8 cellular contexts compared by ENCODE assay signal in the genomic region with DNA sequence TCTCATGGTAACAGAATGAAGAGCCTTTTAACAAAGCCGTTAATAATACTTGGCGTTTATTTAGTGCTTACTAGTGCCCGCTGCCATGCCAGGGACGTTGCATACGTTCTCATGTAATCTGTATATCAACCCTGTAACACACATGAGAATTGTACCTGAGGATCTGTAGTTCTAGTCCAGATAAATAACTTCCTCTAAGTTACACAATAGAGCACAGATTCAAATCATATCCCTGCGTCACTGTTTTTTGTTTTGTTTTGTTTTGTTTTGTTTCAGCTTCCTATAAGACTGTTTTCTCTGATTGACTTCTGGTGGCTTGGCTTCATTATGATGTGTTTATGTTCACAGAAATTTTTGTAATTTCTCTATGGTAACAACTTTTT. TPM values are rescaled to one million over a fixed set of nuclear protein-coding genes. Genes with fewer than 3 reads are reported as not detected.
DNase-seq lines count a peak whose midpoint lies in the region; ATAC-seq and TF ChIP-seq lines count a peak whose summit lies in the region.

No MANE protein-coding gene starts in this region.

- H3K27me3 Mint-ChIP-seq in CD4-positive, alpha-beta T cell: no peaks in the 10 kb centered on the region
- H3K27me3 Mint-ChIP-seq in mesothelial cell of epicardium (ENCODE audit: low read depth): no peaks in the 10 kb centered on the region

- no peak for TF ChIP-seq CTCF in CD4-positive, alpha-beta T cell (IDR thresholded peaks at IDR 0.05)
- TF ChIP-seq CTCF in body of pancreas (IDR thresholded peaks at IDR 0.05) (no peak), mesothelial cell of epicardium (IDR thresholded peaks at IDR 0.05; ENCODE audit: unreplicated experiment) (no peak)

- no peaks in the 10 kb centered on the region for H3K9me3 Mint-ChIP-seq in CD4-positive, alpha-beta T cell
- H3K9me3 Mint-ChIP-seq in mesothelial cell of epicardium: no peaks in the 10 kb centered on the region

- DNase-seq in CD4-positive, alpha-beta T cell: no peak
- DNase-seq in body of pancreas: no peak
- DNase-seq in mesothelial cell of epicardium (ENCODE audit: low spot score in 2 of 2, unreplicated experiment in 2 of 2): no peak
- no peak for DNase-seq in SHP77 (lab: John Stamatoyannopoulos, UW)
- no peak for DNase-seq in iPS-NIHi7 (ENCODE audit: extremely low spot score)
- no peak for DNase-seq in NCI-H2081 treated with DMSO at 0.1 percent for 48 hours (lab: John Stamatoyannopoulos, UW)

- no peaks in the 10 kb centered on the region for H3K9me3 ChIP-seq in CD4-positive, alpha-beta T cell (ENCODE audit: control insufficient read depth, low read length)
- H3K9me3 ChIP-seq in body of pancreas: no peaks in the 10 kb centered on the region

- ATAC-seq in CD4-positive, alpha-beta T cell (ENCODE audit: poor library complexity): peak; percentile 79
- ATAC-seq in HG03097 (IDR thresholded peaks at IDR 0.05; ENCODE audit: low FRiP score, unreplicated experiment) (peak; percentile 4), body of pancreas (no peak), HG03521 (IDR thresholded peaks at IDR 0.05; ENCODE audit: unreplicated experiment) (no peak)

- no peak for TF ChIP-seq POLR2A in body of pancreas (IDR thresholded peaks at IDR 0.05)

- H3K27ac ChIP-seq in CD4-positive, alpha-beta T cell (ENCODE audit: low read depth, low read length): peak overlapping the region; percentile 84
- peak overlapping the region in 1 of 4 donors; percentile 66 for H3K27ac ChIP-seq in body of pancreas

- H3K36me3 Mint-ChIP-seq in CD4-positive, alpha-beta T cell (ENCODE audit: low read depth): peaks cover 54% of the 10 kb centered on the region
- H3K36me3 Mint-ChIP-seq in mesothelial cell of epicardium: peaks cover 23% of the 10 kb centered on the region

- peaks cover 5 to 6% of the 10 kb centered on the region in 2 donors for H3K36me3 ChIP-seq in body of pancreas (replicated peaks in 1 of 2; ENCODE audit: insufficient read depth in 1 of 2, low read depth in 2 of 2)

- H3K4me3 ChIP-seq in body of pancreas: peak overlapping the region; percentile 48 to 64

- peaks cover 15% of the 10 kb centered on the region for H3K4me1 ChIP-seq in body of pancreas

- no peaks in the 10 kb centered on the region for H3K27me3 ChIP-seq in CD4-positive, alpha-beta T cell (ENCODE audit: control insufficient read depth, insufficient read depth, low read length)
- H3K27me3 ChIP-seq in body of pancreas: no peaks in the 10 kb centered on the region

- H3K4me1 Mint-ChIP-seq in CD4-positive, alpha-beta T cell (ENCODE audit: low read depth): peaks cover 58% of the 10 kb centered on the region
- peaks cover 19% of the 10 kb centered on the region for H3K4me1 Mint-ChIP-seq in mesothelial cell of epicardium

- intact Hi-C loops in CD4-positive, alpha-beta T cell (cut with DNase I, micrococcal nuclease): loop anchor here (1.0 kb wide), 3 partner anchors 12 to 44 kb away; a partner anchor contains a TSS
- intact Hi-C loops in body of pancreas (cut with DNase I): loop anchor here (10.0 kb wide), 1 partner anchor 130 kb away; a partner anchor contains a TSS

- CTCF ChIA-PET in CD4-positive, alpha-beta T cell (lab: Charles Lee): interaction anchor here (0.8 to 2.3 kb wide), 4 partner anchors 17 to 231 kb away, joined by 3 to 7 read pairs (median 4); a partner anchor contains a TSS

- WGBS in body of pancreas, 2 donors: 3 to 6% methylated on average over 6 of the region's 6 CpGs

- POLR2A ChIA-PET in CD4-positive, alpha-beta T cell (lab: Charles Lee): interaction anchor here (1.0 to 3.0 kb wide), 8 partner anchors 12 to 231 kb away, joined by 3 to 71 read pairs (median 6); a partner anchor contains a TSS

- H3K27ac Mint-ChIP-seq in CD4-positive, alpha-beta T cell: peak overlapping the region; percentile 95
- H3K27ac Mint-ChIP-seq in mesothelial cell of epicardium: peak overlapping the region; percentile 93

- H3K4me3 Mint-ChIP-seq in CD4-positive, alpha-beta T cell: peak overlapping the region; percentile 83
- H3K4me3 Mint-ChIP-seq in mesothelial cell of epicardium: peak overlapping the region; percentile 98

RNA-seq across cellular contexts. Expression of a gene that starts 0.6 kb away (rescaled TPM):
- 1 to 10 TPM; 7.3 to 7.4 TPM for total RNA-seq in CD4-positive, alpha-beta T cell
- total RNA-seq in body of pancreas (1 to 10 TPM; 1.3 to 5.9 TPM), mesothelial cell of epicardium (9.1 to 11.7 TPM (median 11.3 TPM) in 3 replicates)

RNA-seq across cellular contexts. Expression of a gene that starts 16.7 kb away (rescaled TPM):
- 10 to 100 TPM; 23.2 to 25.1 TPM for total RNA-seq in CD4-positive, alpha-beta T cell
- total RNA-seq in body of pancreas (10 to 100 TPM; 12.5 to 14.8 TPM), mesothelial cell of epicardium (51.7 to 53.1 TPM (median 52.8 TPM) in 3 replicates)

RNA-seq across cellular contexts. Expression of a gene that starts 44.6 kb away (rescaled TPM):
- total RNA-seq in CD4-positive, alpha-beta T cell: 1 to 10 TPM; 5.1 to 5.5 TPM
- total RNA-seq in body of pancreas (1 to 10 TPM; 2.9 to 4.3 TPM), mesothelial cell of epicardium (3.7 to 4.6 TPM (median 4.0 TPM) in 3 replicates)

Comparison
In these comparisons a context has a peak if more than half of its experiments do, and no peak if none do; other contexts are left out.
1. ATAC-seq: peak in CD4-positive, alpha-beta T cell (single experiment) and HG03097 (single experiment); none in body of pancreas (single experiment) and HG03521 (single experiment).